In genomic region chr22:21445437-21446127, GRCh38 we compare ENCODE assay signal across 22 cellular contexts. TPM values are rescaled to one million over a fixed set of nuclear protein-coding genes. Genes with fewer than 3 reads are reported as not detected.
DNase-seq lines count a peak whose midpoint lies in the region; ATAC-seq, FAIRE-seq and TF ChIP-seq lines count a peak whose summit lies in the region.
"Had no signal": no experiment of that assay in that cellular context is flagged by ENCODE, and none has a peak within 500 bp of the region (broad histone marks: within the 10 kb centered on the region; RNA-seq: fewer than 3 reads in every experiment).

No MANE protein-coding gene starts in this region.

- ATAC-seq in K562 (no peak), GM18909 (IDR thresholded peaks at IDR 0.05; ENCODE audit: poor library complexity, unreplicated experiment) (no peak)
- ATAC-seq: heart left ventricle; stimulated activated naive CD8-positive, alpha-beta T cell treated with anti-CD3 and anti-CD28 coated beads, Interleukin-15, amount 100 ng/mL, for 72 hours; T-helper 17 cell had no signal

- no TSS peak for BruUV-seq in K562 (replicated peaks; lab: Mats Ljungman, UMichigan)

- CTCF ChIA-PET in activated CD4-positive, alpha-beta T cell treated with anti-CD3 and anti-CD28 coated beads, Interleukin-2, amount 10 ng/mL, durations not matched to agents 7 days and 5 days (lab: Charles Lee) = no interaction called here
- CTCF ChIA-PET in K562 (lab: Yijun Ruan, JAX; ENCODE audit: low intra/inter-chr PET ratio) = no interaction called here

- no peaks in the 10 kb centered on the region for H3K4me1 Mint-ChIP-seq in activated CD4-positive, alpha-beta T cell treated with anti-CD3 and anti-CD28 coated beads, Interleukin-2, amount 10 ng/mL, durations not matched to agents 7 days and 5 days
- H3K4me1 Mint-ChIP-seq: immature natural killer cell; naive B cell; stimulated activated naive CD8-positive, alpha-beta T cell treated with anti-CD3 and anti-CD28 coated beads, Interleukin-15, amount 100 ng/mL, for 72 hours had no signal

- 94% methylated on average over 27 of the region's 27 CpGs for WGBS in K562 (ENCODE audit: insufficient coverage, low coverage, missing lambda C conversion rate)
- 95 to 96% methylated on average over 27 of the region's 27 CpGs for WGBS in sigmoid colon, 2 donors

- TF ChIP-seq POLR2A in K562 (conservative IDR thresholded peaks at IDR 0.05) (no peak), sigmoid colon (IDR thresholded peaks at IDR 0.05) (no peak)

- H4K20me1 ChIP-seq in K562 (replicated peaks; ENCODE audit: control insufficient read depth, insufficient read depth, low read length) = peaks cover 69% of the 10 kb centered on the region

- no peak for TF ChIP-seq EP300 in K562 (IDR thresholded peaks at IDR 0.05; ENCODE audit: low read length)
- no peak for TF ChIP-seq EP300 in sigmoid colon (IDR thresholded peaks at IDR 0.05)

- H3K27me3 ChIP-seq in K562 (ENCODE audit: control insufficient read depth in 2 of 2, insufficient read depth in 2 of 2, low read length in 2 of 2) (no peaks in the 10 kb centered on the region), sigmoid colon (no peaks in the 10 kb centered on the region)
- H3K27me3 ChIP-seq: heart left ventricle had no signal

- TF ChIP-seq CTCF in K562 (IDR thresholded peaks at IDR 0.05 in 2 of 3, conservative IDR thresholded peaks at IDR 0.05 in 1 of 3; ENCODE audit: insufficient read depth in 2 of 3, low read depth in 1 of 3, low read length in 3 of 3) (no peak), sigmoid colon (IDR thresholded peaks at IDR 0.05) (no peak)

- H3K27me3 Mint-ChIP-seq in activated CD4-positive, alpha-beta T cell treated with anti-CD3 and anti-CD28 coated beads, Interleukin-2, amount 10 ng/mL, durations not matched to agents 7 days and 5 days = no peaks in the 10 kb centered on the region
- H3K27me3 Mint-ChIP-seq: naive B cell; stimulated activated naive CD8-positive, alpha-beta T cell treated with anti-CD3 and anti-CD28 coated beads, Interleukin-15, amount 100 ng/mL, for 72 hours; T-helper 17 cell had no signal

- peak; percentile 4 for DNase-seq in activated CD4-positive, alpha-beta T cell treated with anti-CD3 and anti-CD28 coated beads, Interleukin-2, amount 10 ng/mL, durations not matched to agents 7 days and 5 days
- DNase-seq in activated CD4-positive, alpha-beta T cell treated with anti-CD3 and anti-CD28 coated beads for 4 hours = no peak
- DNase-seq in K562 (ENCODE audit: extremely low read depth in 1 of 4, low spot score in 3 of 4) (no peak), mesenteric fat pad (ENCODE audit: low spot score) (peak; percentile 74), sigmoid colon (peak; percentile 58), dermis blood vessel endothelial cell (no peak)
- no peak for DNase-seq in stimulated activated CD4-positive, alpha-beta T cell treated with anti-CD3 and anti-CD28 coated beads, Interleukin-2, amount 100 ng/mL, for 48 hours
- DNase-seq: cortex of kidney; immature natural killer cell; Kasumi-1; mammary epithelial cell; naive B cell; NCI-H187 treated with DMSO at 0.1 percent for 48 hours; NCI-H345; PC-9; stimulated activated CD4-positive, alpha-beta T cell treated with anti-CD3 and anti-CD28 coated beads, Interleukin-4, amount 100 ng/mL, for 24 hours had no signal

- no peak overlapping the region for H3K27ac Mint-ChIP-seq in activated CD4-positive, alpha-beta T cell treated with anti-CD3 and anti-CD28 coated beads, Interleukin-2, amount 10 ng/mL, durations not matched to agents 7 days and 5 days
- H3K27ac Mint-ChIP-seq: immature natural killer cell; stimulated activated naive CD8-positive, alpha-beta T cell treated with anti-CD3 and anti-CD28 coated beads, Interleukin-15, amount 100 ng/mL, for 72 hours; T-helper 17 cell had no signal

- intact Hi-C loops in K562 (cut with micrococcal nuclease) (no loop called here), sigmoid colon (cut with DNase I) (no loop called here)

- TF ChIP-seq RAD21 in K562 (CRISPR knock-in tag; conservative IDR thresholded peaks at IDR 0.05 in 1 of 2, IDR thresholded peaks at IDR 0.05 in 1 of 2) = no peak

- H3K9ac ChIP-seq in K562 (ENCODE audit: insufficient read depth in 1 of 2, low read depth in 2 of 2, low read length in 2 of 2) = no peak overlapping the region; a peak in 1 of 4 replicates

- H3K79me2 ChIP-seq in K562 (ENCODE audit: control insufficient read depth, insufficient read depth, low read length) = peaks cover 45% of the 10 kb centered on the region

- no peak overlapping the region for H2AFZ ChIP-seq in K562 (ENCODE audit: low read depth, low read length)
- H2AFZ ChIP-seq: PC-9 had no signal

- H3K36me3 ChIP-seq in K562 (ENCODE audit: control insufficient read depth, insufficient read depth, low read length) (peaks cover 79% of the 10 kb centered on the region), sigmoid colon (peaks cover 20 to 32% (median 22%) of the 10 kb centered on the region in 4 donors)

- peaks cover 3% of the 10 kb centered on the region for H3K36me3 Mint-ChIP-seq in activated CD4-positive, alpha-beta T cell treated with anti-CD3 and anti-CD28 coated beads, Interleukin-2, amount 10 ng/mL, durations not matched to agents 7 days and 5 days (ENCODE audit: low read depth)
- H3K36me3 Mint-ChIP-seq: immature natural killer cell, naive B cell had no signal

- no peaks in the 10 kb centered on the region for H3K9me3 Mint-ChIP-seq in activated CD4-positive, alpha-beta T cell treated with anti-CD3 and anti-CD28 coated beads, Interleukin-2, amount 10 ng/mL, durations not matched to agents 7 days and 5 days
- H3K9me3 Mint-ChIP-seq: immature natural killer cell; naive B cell; stimulated activated naive CD8-positive, alpha-beta T cell treated with anti-CD3 and anti-CD28 coated beads, Interleukin-15, amount 100 ng/mL, for 72 hours had no signal

- FAIRE-seq in K562 (lab: Jason Lieb, UNC) = no peak
- FAIRE-seq: A204.1, endothelial cell of umbilical vein had no signal

- no peak overlapping the region for H3K4me3 Mint-ChIP-seq in activated CD4-positive, alpha-beta T cell treated with anti-CD3 and anti-CD28 coated beads, Interleukin-2, amount 10 ng/mL, durations not matched to agents 7 days and 5 days
- H3K4me3 Mint-ChIP-seq: immature natural killer cell; naive B cell; stimulated activated naive CD8-positive, alpha-beta T cell treated with anti-CD3 and anti-CD28 coated beads, Interleukin-15, amount 100 ng/mL, for 72 hours; T-helper 17 cell had no signal

- H3K4me3 ChIP-seq in K562 = no peak overlapping the region
- H3K4me3 ChIP-seq in sigmoid colon = no peak overlapping the region
- H3K4me3 ChIP-seq: heart left ventricle, PC-9 had no signal

- no peak overlapping the region for H3K4me2 ChIP-seq in K562 (ENCODE audit: insufficient read depth, low read length)
- H3K4me2 ChIP-seq: PC-9 had no signal

- POLR2A ChIA-PET in activated CD4-positive, alpha-beta T cell treated with anti-CD3 and anti-CD28 coated beads, Interleukin-2, amount 10 ng/mL, durations not matched to agents 7 days and 5 days (lab: Charles Lee) = no interaction called here
- POLR2A ChIA-PET in K562 (lab: Yijun Ruan, JAX) = interaction anchor here (0.6 to 1.4 kb wide), 4 partner anchors 10 to 1591 kb away, joined by 3 to 7 read pairs (median 4); partner anchors contain the start of genes GNB1L and RTL10

- peaks cover 23% of the 10 kb centered on the region for H3K9me1 ChIP-seq in K562 (ENCODE audit: control insufficient read depth, insufficient read depth, low read length)

- H3K9me3 ChIP-seq in K562 (replicated peaks; ENCODE audit: control insufficient read depth, insufficient read depth, low read depth, low read length) = no peaks in the 10 kb centered on the region
- no peaks in the 10 kb centered on the region for H3K9me3 ChIP-seq in sigmoid colon
- H3K9me3 ChIP-seq: heart left ventricle had no signal

- in situ Hi-C loops in K562 (cut with MboI) = no loop called here

- H3K4me1 ChIP-seq in K562 (replicated peaks in 1 of 2; ENCODE audit: control insufficient read depth in 2 of 2, insufficient read depth in 2 of 2, low read length in 2 of 2) = peaks cover 0 to 75% of the 10 kb centered on the region in 2 experiments; a peak in 3 of 5 replicates
- H3K4me1 ChIP-seq in sigmoid colon = no peaks in the 10 kb centered on the region

- H3K27ac ChIP-seq in K562 (ENCODE audit: extremely low read depth, low read depth, low read length) = no peak overlapping the region
- no peak overlapping the region for H3K27ac ChIP-seq in sigmoid colon
- H3K27ac ChIP-seq: heart left ventricle, PC-9 had no signal

RNA-seq across cellular contexts. Expression of gene TMEM191C, which starts 21.6 kb away (rescaled TPM):
- total RNA-seq in activated CD4-positive, alpha-beta T cell treated with anti-CD3 and anti-CD28 coated beads, Interleukin-2, amount 10 ng/mL, durations not matched to agents 7 days and 5 days = 1 to 10 TPM; 1.4 to 2.0 TPM
- 5.4 and 9.0 TPM in 2 replicates for total RNA-seq in K562 (2011; cell fraction: chromatin; rRNA removed; ENCODE audit: low replicate concordance)
- total RNA-seq in K562 (2011; cell fraction: nucleolus; rRNA removed) = 9.5 and 10.3 TPM in 2 replicates
- total RNA-seq in K562 (2011; cell fraction: nucleoplasm; rRNA removed) = 7.1 and 8.9 TPM in 2 replicates
- total RNA-seq in K562 (2014; rRNA removed) = 3.4 and 4.6 TPM in 2 replicates
- total RNA-seq in K562 (2014; rRNA removed; fragmentation: Illumina TruSeq; extraction: Trizol) = 0.41 and 0.84 TPM in 2 replicates
- 1.1 and 1.6 TPM in 2 replicates for total RNA-seq in K562 (2015; rRNA removed; fragmentation: Illumina TruSeq; extraction: Trizol)
- total RNA-seq in K562 (2021) = 5.8 and 7.1 TPM in 2 replicates
- polyA plus RNA-seq in K562 (2011; rRNA removed) = 2.1 and 3.1 TPM in 2 replicates
- 5.0 and 11.5 TPM in 2 replicates for polyA plus RNA-seq in K562 (2011; cell fraction: cytosol; rRNA removed)
- 13.1 and 16.7 TPM in 2 replicates for polyA plus RNA-seq in K562 (2011; cell fraction: nucleus; rRNA removed)
- 5.2 and 9.2 TPM in 2 replicates for polyA plus RNA-seq in K562 (2012)
- 0.82 and 1.1 TPM in 2 replicates for polyA plus RNA-seq in K562 (2014; fragmentation: Illumina TruSeq; extraction: Trizol)
- polyA plus RNA-seq in K562 (2014; fragmentation: Nextera tagmentation; extraction: Ambion mirVana) = under 1 TPM; 0.15 to 0.28 TPM
- polyA plus RNA-seq in K562 (2014; rRNA removed) = 4.0 and 6.5 TPM in 2 replicates
- 0.46 and 0.93 TPM in 2 replicates for polyA minus RNA-seq in K562 (2011; rRNA and poly(A)+ RNA removed)
- polyA minus RNA-seq in K562 (2011; cell fraction: cytosol; rRNA and poly(A)+ RNA removed) = 2.4 and 4.9 TPM in 2 replicates
- polyA minus RNA-seq in K562 (2011; cell fraction: nucleus; rRNA and poly(A)+ RNA removed) = 2.4 and 3.0 TPM in 2 replicates
- total RNA-seq in mesenteric fat pad = 0.16 TPM
- total RNA-seq in sigmoid colon = 1 to 10 TPM in 1 of 4 donors, under 1 TPM in 3; 0.27 to 6.3 (median 0.77) TPM
- 10 to 100 TPM in 1 of 3 donors, 1 to 10 TPM in 2; 2.0 to 10.2 (median 5.3) TPM for polyA plus RNA-seq in sigmoid colon
- 0.60 and 0.68 TPM in 2 replicates for total RNA-seq in dermis blood vessel endothelial cell

RNA-seq across cellular contexts. Expression of gene HIC2, which starts 28.4 kb away (rescaled TPM):
- 1 to 10 TPM; 5.1 to 5.5 TPM for total RNA-seq in activated CD4-positive, alpha-beta T cell treated with anti-CD3 and anti-CD28 coated beads, Interleukin-2, amount 10 ng/mL, durations not matched to agents 7 days and 5 days
- total RNA-seq in K562 (2011; cell fraction: chromatin; rRNA removed; ENCODE audit: low replicate concordance) = 56.9 and 123 TPM in 2 replicates
- total RNA-seq in K562 (2011; cell fraction: nucleolus; rRNA removed) = 77.2 and 88.6 TPM in 2 replicates
- total RNA-seq in K562 (2011; cell fraction: nucleoplasm; rRNA removed) = 64.3 and 67.2 TPM in 2 replicates
- total RNA-seq in K562 (2014; rRNA removed) = 68.3 and 85.5 TPM in 2 replicates
- 25.5 and 25.6 TPM in 2 replicates for total RNA-seq in K562 (2014; rRNA removed; fragmentation: Illumina TruSeq; extraction: Trizol)
- total RNA-seq in K562 (2015; rRNA removed; fragmentation: Illumina TruSeq; extraction: Trizol) = 51.0 and 51.9 TPM in 2 replicates
- 104 and 117 TPM in 2 replicates for total RNA-seq in K562 (2021)
- polyA plus RNA-seq in K562 (2011; rRNA removed) = 19.7 and 20.7 TPM in 2 replicates
- 25.5 and 39.2 TPM in 2 replicates for polyA plus RNA-seq in K562 (2011; cell fraction: cytosol; rRNA removed)
- polyA plus RNA-seq in K562 (2011; cell fraction: nucleus; rRNA removed) = 39.9 and 64.1 TPM in 2 replicates
- polyA plus RNA-seq in K562 (2012) = 40.2 and 58.7 TPM in 2 replicates
- polyA plus RNA-seq in K562 (2014; fragmentation: Illumina TruSeq; extraction: Trizol) = 35.5 and 50.6 TPM in 2 replicates
- polyA plus RNA-seq in K562 (2014; fragmentation: Nextera tagmentation; extraction: Ambion mirVana) = 1 to 10 TPM; 1.7 to 2.6 TPM
- 40.8 and 41.4 TPM in 2 replicates for polyA plus RNA-seq in K562 (2014; rRNA removed)
- polyA minus RNA-seq in K562 (2011; rRNA and poly(A)+ RNA removed) = 20.9 and 37.6 TPM in 2 replicates
- polyA minus RNA-seq in K562 (2011; cell fraction: cytosol; rRNA and poly(A)+ RNA removed) = 47.0 and 61.2 TPM in 2 replicates
- 31.5 and 40.1 TPM in 2 replicates for polyA minus RNA-seq in K562 (2011; cell fraction: nucleus; rRNA and poly(A)+ RNA removed)
- total RNA-seq in mesenteric fat pad = 5.5 TPM
- 1 to 10 TPM; 2.1 to 4.2 (median 2.7) TPM for total RNA-seq in sigmoid colon
- polyA plus RNA-seq in sigmoid colon = 1 to 10 TPM; 1.2 to 3.5 (median 1.4) TPM
- total RNA-seq in dermis blood vessel endothelial cell = 3.9 and 4.4 TPM in 2 replicates

Comparison
In these comparisons a context has a peak if more than half of its experiments do, and no peak if none do; other contexts are left out.
1. DNase-seq: peak in activated CD4-positive, alpha-beta T cell treated with anti-CD3 and anti-CD28 coated beads, Interleukin-2, amount 10 ng/mL, durations not matched to agents 7 days and 5 days (single experiment), mesenteric fat pad (single experiment) and sigmoid colon (single experiment); none in activated CD4-positive, alpha-beta T cell treated with anti-CD3 and anti-CD28 coated beads for 4 hours (0 of 2), K562 (0 of 4), dermis blood vessel endothelial cell (single experiment) and stimulated activated CD4-positive, alpha-beta T cell treated with anti-CD3 and anti-CD28 coated beads, Interleukin-2, amount 100 ng/mL, for 48 hours (0 of 2).